In the genomic region with DNA sequence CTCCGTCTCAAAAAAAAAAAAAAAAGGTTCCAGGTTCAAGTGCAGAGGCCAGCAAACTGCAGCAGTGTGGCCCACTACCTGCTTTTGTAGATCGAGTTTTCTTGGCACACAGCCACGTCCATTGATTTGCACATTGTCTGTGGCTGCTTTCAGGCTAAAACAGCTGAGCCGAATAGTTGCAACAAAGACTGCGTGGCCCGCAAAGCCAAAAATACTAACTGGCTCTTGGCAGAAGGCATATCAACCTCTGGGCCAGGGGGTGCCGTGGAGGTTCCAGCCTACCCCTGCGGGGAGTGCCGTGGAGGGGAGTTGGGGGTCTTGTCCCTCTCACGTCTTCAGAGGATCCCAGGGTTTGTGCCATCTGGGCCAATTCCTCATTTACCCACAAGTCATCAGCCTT, we compare ENCODE assay signal across 21 cellular contexts.
DNase-seq lines count a peak whose midpoint lies in the region; ATAC-seq and TF ChIP-seq lines count a peak whose summit lies in the region.
"Had no signal": no experiment of that assay in that cellular context is flagged by ENCODE, and none has a peak within 500 bp of the region (broad histone marks: within the 10 kb centered on the region; RNA-seq: fewer than 3 reads in every experiment).

No MANE protein-coding gene starts in this region.

- no peaks in the 10 kb centered on the region for H3K27me3 Mint-ChIP-seq in osteocyte (ENCODE audit: unreplicated experiment)

- H3K27ac Mint-ChIP-seq in osteocyte (ENCODE audit: unreplicated experiment), result no peak overlapping the region
- H3K27ac Mint-ChIP-seq: B cell, CD14-positive monocyte had no signal

- no peak for TF ChIP-seq CTCF in osteocyte (IDR thresholded peaks at IDR 0.05)

- intact Hi-C loops in cardiac septum (cut with DNase I), result no loop called here
- intact Hi-C loops in left ventricle myocardium superior (cut with micrococcal nuclease), result no loop called here

- H3K4me3 Mint-ChIP-seq in osteocyte (ENCODE audit: unreplicated experiment), result no peak overlapping the region
- H3K4me3 Mint-ChIP-seq: B cell, CD14-positive monocyte had no signal

- DNase-seq in NCI-H82 (lab: John Stamatoyannopoulos, UW) (peak; percentile 50), NCI-H82 treated with DMSO at 0.1 percent for 48 hours (lab: John Stamatoyannopoulos, UW; ENCODE audit: unreplicated experiment) (no peak), cardiac septum (ENCODE audit: low spot score) (peak; percentile 70), left ventricle myocardium superior (no peak), osteocyte (ENCODE audit: extremely low spot score, unreplicated experiment) (peak; percentile 75), AG08396 (ENCODE audit: low spot score) (no peak), MV-4-11 (lab: John Stamatoyannopoulos, UW) (no peak)
- DNase-seq: DMS53, GDM1, GOT3, IMR-90, NCI-H1694, NCI-H2081, NCI-H446, NCI-H526, SJCRH30 had no signal

- H3K36me3 Mint-ChIP-seq in osteocyte (ENCODE audit: unreplicated experiment), result no peaks in the 10 kb centered on the region

- ATAC-seq in left ventricle myocardium superior (no peak), GM19397 (IDR thresholded peaks at IDR 0.05; ENCODE audit: unreplicated experiment) (no peak)
- ATAC-seq: HCT116, Panc1 had no signal

- no peaks in the 10 kb centered on the region for H3K9me3 Mint-ChIP-seq in osteocyte (ENCODE audit: unreplicated experiment)

- no peaks in the 10 kb centered on the region for H3K4me1 Mint-ChIP-seq in osteocyte (ENCODE audit: unreplicated experiment)
- H3K4me1 Mint-ChIP-seq: B cell, CD14-positive monocyte had no signal

Comparison
In these comparisons a context has a peak if more than half of its experiments do, and no peak if none do; other contexts are left out.
1. DNase-seq: peak in NCI-H82 (single experiment), cardiac septum (single experiment) and osteocyte (single experiment); none in NCI-H82 treated with DMSO at 0.1 percent for 48 hours (single experiment), left ventricle myocardium superior (single experiment), AG08396 (single experiment) and MV-4-11 (single experiment).